ENCODE assay signal across 19 cellular contexts in genomic region chr9:8448226-8448625, GRCh38.
DNase-seq lines count a peak whose midpoint lies in the region; ATAC-seq, FAIRE-seq and TF ChIP-seq lines count a peak whose summit lies in the region.
"Had no signal": no experiment of that assay in that cellular context is flagged by ENCODE, and none has a peak within 500 bp of the region (broad histone marks: within the 10 kb centered on the region; RNA-seq: fewer than 3 reads in every experiment).

No MANE protein-coding gene starts in this region.

- H3K4me2 ChIP-seq in A549 (no peak overlapping the region), IMR-90 (ENCODE audit: low read depth, low read length) (no peak overlapping the region)
- H3K4me2 ChIP-seq: BLaER1 treated with 17β-estradiol and CSF1 and Interleukin-3, amounts not matched to agents 10 nM and 100 nM had no signal

- no peak overlapping the region for H3K18ac ChIP-seq in IMR-90 (ENCODE audit: low read depth, low read length)

- H3K14ac ChIP-seq in IMR-90 (replicated peaks; ENCODE audit: low read depth, low read length): no peak overlapping the region

- H2BK120ac ChIP-seq in IMR-90 (ENCODE audit: low read depth, low read length): no peak overlapping the region

- no peak overlapping the region for H3K23ac ChIP-seq in IMR-90 (ENCODE audit: low read depth, low read length)

- DNase-seq in A549 (ENCODE audit: low read depth in 1 of 2, low spot score in 1 of 2) (no peak), IMR-90 (no peak), fibroblast of mammary gland (ENCODE audit: low read depth) (peak; percentile 60), medulla oblongata (ENCODE audit: extremely low spot score) (no peak)
- DNase-seq: 8988T; AML-193; Caco-2; Calu3; CD4-positive, alpha-beta T cell; CD8-positive, alpha-beta T cell; DMS79 treated with DMSO at 0.1 percent for 48 hours; GF-D8 had no signal

- dilution Hi-C loops in IMR-90 (cut with HindIII; ENCODE audit: low sequenced_read_pairs, unreplicated experiment): no loop called here

- no peaks in the 10 kb centered on the region for H3K36me3 ChIP-seq in IMR-90 (ENCODE audit: control insufficient read depth, insufficient read depth, low read length)
- H3K36me3 ChIP-seq: BLaER1 treated with 17β-estradiol and CSF1 and Interleukin-3, amounts not matched to agents 10 nM and 100 nM had no signal

- no peak overlapping the region for H3K4me3 ChIP-seq in A549
- H3K4me3 ChIP-seq in IMR-90 (ENCODE audit: insufficient read depth, low read depth, low read length): no peak overlapping the region
- no peak overlapping the region for H3K4me3 ChIP-seq in fibroblast of mammary gland (ENCODE audit: control insufficient read depth, low read depth, low read length)
- H3K4me3 ChIP-seq: BLaER1 treated with 17β-estradiol and CSF1 and Interleukin-3, amounts not matched to agents 10 nM and 100 nM had no signal

- H4K8ac ChIP-seq in IMR-90 (ENCODE audit: low read depth in 2 of 2, low read length in 2 of 2): no peak overlapping the region

- H3K4ac ChIP-seq in IMR-90 (ENCODE audit: low read depth, low read length): no peak overlapping the region

- POLR2A ChIA-PET in A549 (lab: Yijun Ruan, JAX): no interaction called here
- POLR2A ChIA-PET in IMR-90 (lab: Charles Lee; ENCODE audit: unreplicated experiment): no interaction called here

- ATAC-seq in A549: no peak
- ATAC-seq in IMR-90 (ENCODE audit: low read depth): no peak
- no peak for ATAC-seq in HG03439 (IDR thresholded peaks at IDR 0.05; ENCODE audit: unreplicated experiment)
- ATAC-seq in GM18519 (IDR thresholded peaks at IDR 0.05; ENCODE audit: low FRiP score, unreplicated experiment): no peak
- ATAC-seq: CD8-positive, alpha-beta T cell had no signal

- no peak overlapping the region for H3K9ac ChIP-seq in IMR-90 (ENCODE audit: low read depth, low read length)
- H3K9ac ChIP-seq: BLaER1 treated with 17β-estradiol and CSF1 and Interleukin-3, amounts not matched to agents 10 nM and 100 nM had no signal

- intact Hi-C loops in IMR-90 (cut with micrococcal nuclease): no loop called here

- no peaks in the 10 kb centered on the region for H3K9me1 ChIP-seq in IMR-90 (ENCODE audit: insufficient read depth, low read length)

- H3K4me1 ChIP-seq in A549: no peaks in the 10 kb centered on the region
- H3K4me1 ChIP-seq in IMR-90 (ENCODE audit: control insufficient read depth, insufficient read depth, low read length): no peaks in the 10 kb centered on the region
- H3K4me1 ChIP-seq: BLaER1 treated with 17β-estradiol and CSF1 and Interleukin-3, amounts not matched to agents 10 nM and 100 nM had no signal

- no peak overlapping the region for H2BK5ac ChIP-seq in IMR-90 (ENCODE audit: low read depth, low read length, poor library complexity, severe bottlenecking)

- no peak for TF ChIP-seq RAD21 in A549 (conservative IDR thresholded peaks at IDR 0.05 in 1 of 2, IDR thresholded peaks at IDR 0.05 in 1 of 2)
- TF ChIP-seq RAD21 in IMR-90 (IDR thresholded peaks at IDR 0.05; ENCODE audit: low read length): no peak

- H4K20me1 ChIP-seq in IMR-90 (ENCODE audit: insufficient read depth, low read length): no peaks in the 10 kb centered on the region
- H4K20me1 ChIP-seq: BLaER1 treated with 17β-estradiol and CSF1 and Interleukin-3, amounts not matched to agents 10 nM and 100 nM had no signal

- no peak overlapping the region for H2AK9ac ChIP-seq in IMR-90 (replicated peaks; ENCODE audit: low read depth, low read length, poor library complexity)

- no peak for TF ChIP-seq EP300 in A549 (IDR thresholded peaks at IDR 0.05)

- H2BK15ac ChIP-seq in IMR-90 (ENCODE audit: low read depth, low read length): no peak overlapping the region

- TF ChIP-seq CTCF in A549 (IDR thresholded peaks at IDR 0.05) (no peak), IMR-90 (conservative IDR thresholded peaks at IDR 0.05; ENCODE audit: low read depth, low read length) (no peak), fibroblast of mammary gland (conservative IDR thresholded peaks at IDR 0.05; ENCODE audit: control insufficient read depth, insufficient read depth, low read depth, low read length) (no peak)

- H3K27ac ChIP-seq in A549 (no peak overlapping the region), IMR-90 (ENCODE audit: insufficient read depth, low read length) (no peak overlapping the region)
- H3K27ac ChIP-seq: BLaER1 treated with 17β-estradiol and CSF1 and Interleukin-3, amounts not matched to agents 10 nM and 100 nM; C4-2B had no signal

- no peak overlapping the region for H4K91ac ChIP-seq in IMR-90 (ENCODE audit: insufficient read depth, low read depth, low read length)

- H2AFZ ChIP-seq in IMR-90 (replicated peaks; ENCODE audit: low read length, poor library complexity): no peak overlapping the region

- 23% methylated on average over 7 of the region's 7 CpGs for WGBS in A549 (ENCODE audit: missing lambda C conversion rate)
- WGBS in IMR-90 (ENCODE audit: extremely low coverage in 2 of 2, insufficient read length in 1 of 2), 2 experiments: 100% methylated on average over 2 of the region's 7 CpGs; no CpG with 5 or more reads in 1 of the 2 experiments

- in situ Hi-C loops in IMR-90 (cut with MboI; ENCODE audit: low sequenced_read_pairs): no loop called here

- TF ChIP-seq POLR2A in A549 (IDR thresholded peaks at IDR 0.05; ENCODE audit: low read length) (no peak), IMR-90 (IDR thresholded peaks at IDR 0.05; ENCODE audit: low read depth, low read length) (no peak)

- no peaks in the 10 kb centered on the region for H3K79me1 ChIP-seq in IMR-90 (ENCODE audit: low read depth in 1 of 2, low read length in 2 of 2)

- no peaks in the 10 kb centered on the region for H3K9me3 ChIP-seq in A549
- H3K9me3 ChIP-seq in IMR-90 (ENCODE audit: control insufficient read depth, insufficient read depth, low read length): peaks cover 2% of the 10 kb centered on the region; the same call in 1 of the 2 replicates
- H3K9me3 ChIP-seq: BLaER1 treated with 17β-estradiol and CSF1 and Interleukin-3, amounts not matched to agents 10 nM and 100 nM; Caco-2 had no signal

- H3K56ac ChIP-seq in IMR-90 (ENCODE audit: extremely low read depth, insufficient read depth, low read length): no peak overlapping the region

- CTCF ChIA-PET in A549 (lab: Yijun Ruan, JAX) (no interaction called here), IMR-90 (lab: Yijun Ruan, JAX) (no interaction called here)

- no peak overlapping the region for H4K5ac ChIP-seq in IMR-90 (ENCODE audit: low read depth, low read length)

- H3K27me3 ChIP-seq in IMR-90 (ENCODE audit: control insufficient read depth, insufficient read depth, low read length): no peaks in the 10 kb centered on the region
- H3K27me3 ChIP-seq: BLaER1 treated with 17β-estradiol and CSF1 and Interleukin-3, amounts not matched to agents 10 nM and 100 nM had no signal

- H2BK20ac ChIP-seq in IMR-90 (ENCODE audit: low read depth, low read length): no peak overlapping the region

- no peak for FAIRE-seq in A549 (lab: Jason Lieb, UNC)
- FAIRE-seq: A204.1, G401.6, GM12891 had no signal

- H2AK5ac ChIP-seq in IMR-90 (ENCODE audit: low read depth, low read length): no peak overlapping the region

- no TSS peak for BruUV-seq in IMR-90 (replicated peaks; lab: Mats Ljungman, UMichigan)

TF ChIP-seq in A549, 52 proteins besides CTCF, POLR2A, EP300 and RAD21:
- no peak for TF ChIP-seq SMC3 (IDR thresholded peaks at IDR 0.05)
- peak; percentile 72 for TF ChIP-seq MAFK (IDR thresholded peaks at IDR 0.05; ENCODE audit: partially characterized antibody)

TF ChIP-seq in IMR-90, 13 proteins besides CTCF, POLR2A, EP300 and RAD21:
- peak; percentile 90 for TF ChIP-seq MAFK (IDR thresholded peaks at IDR 0.05; ENCODE audit: low read depth, low read length)
- no peak for TF ChIP-seq BHLHE40 (IDR thresholded peaks at IDR 0.05; ENCODE audit: low read depth, low read length)
TF ChIP-seq in IMR-90: peak in this region for 1.
